1 cellular context compared by ENCODE assay signal in genomic region chr2:110677530-110678456, GRCh38.
TF ChIP-seq lines count a peak whose summit lies in the region.

Gene BUB1 (minus strand): TSS chr2:110678063. CDS start chr2:110677995, 68 bp downstream.

TF ChIP-seq in HepG2, 621 proteins besides CTCF, POLR2A, EP300 and RAD21 (continued from another document and continues in another):
- TF ChIP-seq AKNA (CRISPR knock-in tag; IDR thresholded peaks at IDR 0.05; ENCODE audit: borderline replicate concordance): no peak; the same call in 1 of the 2 replicates
- TF ChIP-seq ZNF234 (CRISPR knock-in tag; conservative IDR thresholded peaks at IDR 0.05): 0 out of 2 replicates have a peak, but pooled peaks have one; percentile 17
- peak; percentile 21; the same call in 1 of the 2 replicates for TF ChIP-seq ZNF766 (CRISPR knock-in tag; IDR thresholded peaks at IDR 0.05; ENCODE audit: borderline replicate concordance)
- peak; percentile 58 for TF ChIP-seq TARDBP (CRISPR knock-in tag; IDR thresholded peaks at IDR 0.05)
- peak; percentile 41; the same call in 1 of the 2 replicates for TF ChIP-seq ZNF44 (CRISPR knock-in tag; IDR thresholded peaks at IDR 0.05)
- peak; percentile 59; the same call in 1 of the 2 replicates for TF ChIP-seq ZNF580 (CRISPR knock-in tag; IDR thresholded peaks at IDR 0.05; ENCODE audit: borderline replicate concordance, low read depth)
- TF ChIP-seq NAIF1 (CRISPR knock-in tag; IDR thresholded peaks at IDR 0.05; ENCODE audit: borderline replicate concordance): no peak
- no peak for TF ChIP-seq ZSCAN31 (CRISPR knock-in tag; IDR thresholded peaks at IDR 0.05; ENCODE audit: low read depth)
- TF ChIP-seq SPEN (CRISPR knock-in tag; IDR thresholded peaks at IDR 0.05; ENCODE audit: low read depth): peak; percentile 74
- TF ChIP-seq ZNF124 (CRISPR knock-in tag; IDR thresholded peaks at IDR 0.05): no peak
- TF ChIP-seq DMTF1 (CRISPR knock-in tag; IDR thresholded peaks at IDR 0.05): no peak
- peak; percentile 8 for TF ChIP-seq FOSL2 (CRISPR knock-in tag; IDR thresholded peaks at IDR 0.05)
- no peak for TF ChIP-seq MLLT10 (CRISPR knock-in tag; IDR thresholded peaks at IDR 0.05)
- TF ChIP-seq ETS1 (CRISPR knock-in tag; IDR thresholded peaks at IDR 0.05): no peak
- no peak for TF ChIP-seq ZNF354B (CRISPR knock-in tag; IDR thresholded peaks at IDR 0.05)
- TF ChIP-seq FOXO4 (CRISPR knock-in tag; conservative IDR thresholded peaks at IDR 0.05): no peak
- no peak for TF ChIP-seq MZF1 (CRISPR knock-in tag; IDR thresholded peaks at IDR 0.05; ENCODE audit: borderline replicate concordance)
- TF ChIP-seq YEATS4 (CRISPR knock-in tag; IDR thresholded peaks at IDR 0.05; ENCODE audit: borderline replicate concordance): peak; percentile 82; the same call in 1 of the 2 replicates
- no peak for TF ChIP-seq NFE2L2 (IDR thresholded peaks at IDR 0.05; ENCODE audit: low read length)
- TF ChIP-seq GRHL1 (CRISPR knock-in tag; conservative IDR thresholded peaks at IDR 0.05): no peak
- peak; percentile 18 for TF ChIP-seq ZFP1 (CRISPR knock-in tag; IDR thresholded peaks at IDR 0.05)
- TF ChIP-seq ZFP82 (CRISPR knock-in tag; IDR thresholded peaks at IDR 0.05; ENCODE audit: borderline replicate concordance): no peak
- TF ChIP-seq ZNF274 (CRISPR knock-in tag; IDR thresholded peaks at IDR 0.05): no peak
- TF ChIP-seq ZNF775 (CRISPR knock-in tag; IDR thresholded peaks at IDR 0.05; ENCODE audit: borderline replicate concordance): no peak
- no peak for TF ChIP-seq PREB (CRISPR knock-in tag; IDR thresholded peaks at IDR 0.05)
- 0 out of 2 replicates have a peak, but pooled peaks have one; percentile 44 for TF ChIP-seq ZNF567 (CRISPR knock-in tag; IDR thresholded peaks at IDR 0.05; ENCODE audit: borderline replicate concordance)
- no peak for TF ChIP-seq SRSF4 (IDR thresholded peaks at IDR 0.05; ENCODE audit: low read depth, low read length, poor library complexity, severe bottlenecking)
- TF ChIP-seq MTERF4 (CRISPR knock-in tag; IDR thresholded peaks at IDR 0.05): no peak
- no peak for TF ChIP-seq FOSL1 (CRISPR knock-in tag; IDR thresholded peaks at IDR 0.05; ENCODE audit: borderline replicate concordance)
- no peak for TF ChIP-seq ZSCAN25 (CRISPR knock-in tag; IDR thresholded peaks at IDR 0.05)
- TF ChIP-seq CENPT (CRISPR knock-in tag; IDR thresholded peaks at IDR 0.05; ENCODE audit: low read depth): 0 out of 2 replicates have a peak, but pooled peaks have one; percentile 16
- no peak; the same call in 1 of the 2 replicates for TF ChIP-seq FOXO1 (CRISPR knock-in tag; IDR thresholded peaks at IDR 0.05)
- TF ChIP-seq HHEX (CRISPR knock-in tag; IDR thresholded peaks at IDR 0.05): no peak
- TF ChIP-seq SKI (IDR thresholded peaks at IDR 0.05; ENCODE audit: partially characterized antibody): no peak
- TF ChIP-seq SRY (CRISPR knock-in tag; IDR thresholded peaks at IDR 0.05): no peak; the same call in 1 of the 2 replicates
- TF ChIP-seq ZNF710 (CRISPR knock-in tag; IDR thresholded peaks at IDR 0.05; ENCODE audit: borderline replicate concordance): 0 out of 2 replicates have a peak, but pooled peaks have one; percentile 22
- no peak for TF ChIP-seq SMAD3 (CRISPR knock-in tag; IDR thresholded peaks at IDR 0.05)
- no peak for TF ChIP-seq ZBTB7A (CRISPR knock-in tag; IDR thresholded peaks at IDR 0.05)
- TF ChIP-seq MYC (CRISPR knock-in tag; IDR thresholded peaks at IDR 0.05; ENCODE audit: borderline replicate concordance): peak; percentile 88
- no peak; the same call in 1 of the 2 replicates for TF ChIP-seq TBX2 (CRISPR knock-in tag; IDR thresholded peaks at IDR 0.05; ENCODE audit: borderline replicate concordance)
- no peak for TF ChIP-seq ZNF75D (CRISPR knock-in tag; IDR thresholded peaks at IDR 0.05; ENCODE audit: borderline replicate concordance)
- TF ChIP-seq TCF12 (IDR thresholded peaks at IDR 0.05): no peak
- no peak for TF ChIP-seq TCF12 (CRISPR knock-in tag; IDR thresholded peaks at IDR 0.05)
- no peak for TF ChIP-seq HNF4G (IDR thresholded peaks at IDR 0.05; ENCODE audit: borderline replicate concordance, low read depth, low read length)
- peak; percentile 33; the same call in 1 of the 2 replicates for TF ChIP-seq HNF4G (CRISPR knock-in tag; IDR thresholded peaks at IDR 0.05; ENCODE audit: borderline replicate concordance, low read depth)
- TF ChIP-seq CEBPG (CRISPR knock-in tag; IDR thresholded peaks at IDR 0.05): 0 out of 2 replicates have a peak, but pooled peaks have one; percentile 15
- TF ChIP-seq SUZ12 (IDR thresholded peaks at IDR 0.05; ENCODE audit: low read depth, low read length): no peak
- TF ChIP-seq TSC22D2 (CRISPR knock-in tag; IDR thresholded peaks at IDR 0.05; ENCODE audit: borderline replicate concordance): no peak
- no peak for TF ChIP-seq NKX3-1 (CRISPR knock-in tag; IDR thresholded peaks at IDR 0.05)
- TF ChIP-seq MBNL3 (CRISPR knock-in tag; conservative IDR thresholded peaks at IDR 0.05): no peak
- peak; percentile 88 for TF ChIP-seq ZNF501 (CRISPR knock-in tag; IDR thresholded peaks at IDR 0.05)
- no peak for TF ChIP-seq ZNF672 (CRISPR knock-in tag; IDR thresholded peaks at IDR 0.05)
- no peak for TF ChIP-seq HNRNPL (IDR thresholded peaks at IDR 0.05; ENCODE audit: low read depth, low read length)
- TF ChIP-seq POLR2AphosphoS5 (IDR thresholded peaks at IDR 0.05; ENCODE audit: low read depth, low read length): peak; percentile 98
- peak; percentile 70 for TF ChIP-seq MED8 (CRISPR knock-in tag; IDR thresholded peaks at IDR 0.05; ENCODE audit: insufficient replicate concordance)
- no peak for TF ChIP-seq ZNF841 (CRISPR knock-in tag; IDR thresholded peaks at IDR 0.05; ENCODE audit: borderline replicate concordance)
- TF ChIP-seq ZMAT3 (CRISPR knock-in tag; conservative IDR thresholded peaks at IDR 0.05): 0 out of 2 replicates have a peak, but pooled peaks have one; percentile 29
